Comparison of ENCODE assay signal across 15 cellular contexts in the genomic region with DNA sequence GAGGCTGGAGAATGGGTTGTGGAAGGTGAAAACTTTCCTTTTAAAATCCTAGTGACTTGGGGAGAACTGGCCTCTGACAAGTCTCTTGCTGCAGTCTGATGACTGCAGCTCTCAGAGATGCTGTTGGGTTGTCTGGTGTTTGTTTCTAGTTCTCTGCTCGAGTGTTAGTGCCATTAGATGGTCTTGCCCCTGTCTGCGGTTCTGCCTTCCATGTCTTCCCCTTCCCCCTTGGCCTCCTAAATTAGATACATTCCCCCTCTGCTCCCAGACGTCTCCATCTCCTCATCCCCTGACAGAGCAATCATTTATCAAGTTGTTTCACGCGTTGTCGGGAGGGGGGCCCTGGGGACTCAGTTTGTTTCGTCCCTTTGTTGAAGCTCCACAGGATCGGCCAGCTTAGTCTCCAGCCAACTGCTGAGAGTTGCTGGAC.
DNase-seq lines count a peak whose midpoint lies in the region; ATAC-seq, FAIRE-seq and TF ChIP-seq lines count a peak whose summit lies in the region.
"Had no signal": no experiment of that assay in that cellular context is flagged by ENCODE, and none has a peak within 500 bp of the region (broad histone marks: within the 10 kb centered on the region; RNA-seq: fewer than 3 reads in every experiment).

No MANE protein-coding gene starts in this region.

- H3K4me3 Mint-ChIP-seq in astrocyte (ENCODE audit: unreplicated experiment) = peak overlapping the region; percentile 73
- H3K4me3 Mint-ChIP-seq: activated CD4-positive, alpha-beta memory T cell treated with anti-CD3 and anti-CD28 coated beads, Interleukin-2, amount 10 ng/mL, durations not matched to agents 7 days and 5 days had no signal

- no peaks in the 10 kb centered on the region for H3K27me3 ChIP-seq in astrocyte (ENCODE audit: insufficient read depth, low read length)
- H3K27me3 ChIP-seq in psoas muscle (ENCODE audit: insufficient read depth in 3 of 3, low read length in 2 of 3) = no peaks in the 10 kb centered on the region
- no peaks in the 10 kb centered on the region for H3K27me3 ChIP-seq in left lung

- H3K4me1 ChIP-seq in HEK293 (ENCODE audit: control insufficient read depth, insufficient read depth, low read length) (peaks cover 24% of the 10 kb centered on the region), astrocyte (ENCODE audit: insufficient read depth, low read length) (no peaks in the 10 kb centered on the region), psoas muscle (peaks cover 87% of the 10 kb centered on the region), left lung (peaks cover 0 to 16% of the 10 kb centered on the region in 2 donors)

- CTCF ChIA-PET in HEK293 (lab: Yijun Ruan, JAX) = interaction anchor here (0.9 to 2.0 kb wide), 4 partner anchors 43 to 266 kb away, joined by 3 to 10 read pairs (median 4); no protein-coding TSS in a partner anchor

- H3K4me2 ChIP-seq in astrocyte (ENCODE audit: low read length) = no peak overlapping the region

- H3K36me3 Mint-ChIP-seq in astrocyte (ENCODE audit: low read depth, unreplicated experiment) = no peaks in the 10 kb centered on the region
- H3K36me3 Mint-ChIP-seq: CD14-positive monocyte had no signal

- intact Hi-C loops in psoas muscle (cut with DNase I) = loop anchor here (2.0 to 10.0 kb wide), 3 partner anchors 40 to 172 kb away; no protein-coding TSS in a partner anchor
- intact Hi-C loops in left lung (cut with DNase I) = no loop called here

- H3K9me3 ChIP-seq in HEK293 (ENCODE audit: control insufficient read depth, insufficient read depth, low read depth, low read length) = no peaks in the 10 kb centered on the region
- H3K9me3 ChIP-seq in astrocyte (ENCODE audit: insufficient read depth, low read depth, low read length) = no peaks in the 10 kb centered on the region
- no peaks in the 10 kb centered on the region for H3K9me3 ChIP-seq in iPS-18c (ENCODE audit: control insufficient read depth, insufficient read depth, low read length)
- H3K9me3 ChIP-seq in psoas muscle = no peaks in the 10 kb centered on the region
- H3K9me3 ChIP-seq in left lung = no peaks in the 10 kb centered on the region

- H3K9me3 Mint-ChIP-seq in astrocyte (ENCODE audit: unreplicated experiment) = no peaks in the 10 kb centered on the region
- H3K9me3 Mint-ChIP-seq: activated CD4-positive, alpha-beta memory T cell treated with anti-CD3 and anti-CD28 coated beads, Interleukin-2, amount 10 ng/mL, durations not matched to agents 7 days and 5 days; CD14-positive monocyte had no signal

- H3K36me3 ChIP-seq in HEK293 (ENCODE audit: control insufficient read depth in 2 of 2, insufficient read depth in 1 of 2, low read length in 2 of 2) (no peaks in the 10 kb centered on the region), astrocyte (ENCODE audit: insufficient read depth, low read length) (no peaks in the 10 kb centered on the region), psoas muscle (ENCODE audit: insufficient read depth in 1 of 2, low read depth in 1 of 2) (no peaks in the 10 kb centered on the region), left lung (no peaks in the 10 kb centered on the region)

- H3K4me3 ChIP-seq in HEK293 (ENCODE audit: low read depth, low read length) (no peak overlapping the region), astrocyte (ENCODE audit: insufficient read depth, low read depth, low read length) (no peak overlapping the region), iPS-18c (ENCODE audit: insufficient read depth, low read depth, low read length) (peak overlapping the region; percentile 25; the same call in 1 of the 2 replicates), psoas muscle (peak overlapping the region; percentile 39), left lung (no peak overlapping the region)
- H3K4me3 ChIP-seq: skin epidermis had no signal

- no peak for FAIRE-seq in astrocyte (lab: Jason Lieb, UNC)

- H3K4me1 Mint-ChIP-seq in astrocyte (ENCODE audit: low read depth, unreplicated experiment) = peaks cover 38% of the 10 kb centered on the region
- H3K4me1 Mint-ChIP-seq: activated CD4-positive, alpha-beta memory T cell treated with anti-CD3 and anti-CD28 coated beads, Interleukin-2, amount 10 ng/mL, durations not matched to agents 7 days and 5 days had no signal

- WGBS in psoas muscle, 3 donors = 11 to 12% (median 12%) methylated on average over 8 of the region's 8 CpGs

- peak overlapping the region; percentile 52; the same call in 1 of the 2 replicates for H3K27ac ChIP-seq in HEK293 (ENCODE audit: extremely low read depth, low read depth, low read length)
- H3K27ac ChIP-seq in astrocyte (ENCODE audit: low read depth, low read length) = no peak overlapping the region
- peak overlapping the region; percentile 82 for H3K27ac ChIP-seq in psoas muscle
- H3K27ac ChIP-seq in left lung = peak overlapping the region in 1 of 2 donors; percentile 58
- H3K27ac ChIP-seq: skin epidermis had no signal

- H3K27me3 Mint-ChIP-seq in astrocyte (ENCODE audit: low read depth, unreplicated experiment) = no peaks in the 10 kb centered on the region

- H3K79me2 ChIP-seq in astrocyte (ENCODE audit: insufficient read depth, low read length) = no peaks in the 10 kb centered on the region

- no peak overlapping the region for H3K9ac ChIP-seq in astrocyte (ENCODE audit: low read length)

- H3K27ac Mint-ChIP-seq in astrocyte (ENCODE audit: unreplicated experiment) = peak overlapping the region; percentile 90
- H3K27ac Mint-ChIP-seq: activated CD4-positive, alpha-beta memory T cell treated with anti-CD3 and anti-CD28 coated beads, Interleukin-2, amount 10 ng/mL, durations not matched to agents 7 days and 5 days had no signal

- no peaks in the 10 kb centered on the region for H4K20me1 ChIP-seq in astrocyte (ENCODE audit: insufficient read depth, low read length)

- TF ChIP-seq CTCF in HEK293 (tag by site-specific recombination; IDR thresholded peaks at IDR 0.05) (no peak), astrocyte (IDR thresholded peaks at IDR 0.05; ENCODE audit: insufficient read depth, low read depth, low read length) (no peak), psoas muscle (IDR thresholded peaks at IDR 0.05) (no peak), left lung (IDR thresholded peaks at IDR 0.05) (no peak)

- H2AFZ ChIP-seq in astrocyte (ENCODE audit: low read depth, low read length) = peak overlapping the region; percentile 62

- DNase-seq in astrocyte (ENCODE audit: low read depth) = no peak
- DNase-seq in psoas muscle = no peak
- no peak for DNase-seq in GF-D8 (lab: John Stamatoyannopoulos, UW)
- DNase-seq in AML-193 (lab: John Stamatoyannopoulos, UW) = no peak
- no peak for DNase-seq in NAMALWA (ENCODE audit: low spot score)
- DNase-seq in left lung = no peak
- DNase-seq: activated CD4-positive, alpha-beta memory T cell treated with anti-CD3 and anti-CD28 coated beads, Interleukin-2, amount 10 ng/mL, durations not matched to agents 7 days and 5 days; foreskin fibroblast; mammary epithelial cell; NCI-H1694; T-helper 1 cell had no signal

- peak; percentile 21 to 31 (median 27) for ATAC-seq in psoas muscle
- ATAC-seq in left lung = no peak

- POLR2A ChIA-PET in HEK293 (lab: Yijun Ruan, JAX) = interaction anchor here (0.7 kb wide), 1 partner anchor 67 kb away, joined by 3 read pairs; no protein-coding TSS in a partner anchor

TF ChIP-seq in HEK293, 187 proteins besides CTCF, POLR2A, EP300 and RAD21:
- peak; percentile 18; the same call in 1 of the 2 replicates for TF ChIP-seq ZBTB17 (tag by site-specific recombination; IDR thresholded peaks at IDR 0.05)
- TF ChIP-seq ZIC2 (tag by site-specific recombination; IDR thresholded peaks at IDR 0.05) = peak; percentile 48; the same call in 1 of the 2 replicates
- TF ChIP-seq PRDM1 (tag by site-specific recombination; IDR thresholded peaks at IDR 0.05) = 0 out of 2 replicates have a peak, but pooled peaks have one; percentile 50
- no peak for TF ChIP-seq ZNF18 (tag by site-specific recombination; IDR thresholded peaks at IDR 0.05)
- 0 out of 2 replicates have a peak, but pooled peaks have one; percentile 11 for TF ChIP-seq ZNF600 (tag by site-specific recombination; IDR thresholded peaks at IDR 0.05)
- peak; percentile 67; the same call in 1 of the 2 replicates for TF ChIP-seq TRIM28 (IDR thresholded peaks at IDR 0.05; ENCODE audit: borderline replicate concordance, low read length)
- TF ChIP-seq, protein P1, sequence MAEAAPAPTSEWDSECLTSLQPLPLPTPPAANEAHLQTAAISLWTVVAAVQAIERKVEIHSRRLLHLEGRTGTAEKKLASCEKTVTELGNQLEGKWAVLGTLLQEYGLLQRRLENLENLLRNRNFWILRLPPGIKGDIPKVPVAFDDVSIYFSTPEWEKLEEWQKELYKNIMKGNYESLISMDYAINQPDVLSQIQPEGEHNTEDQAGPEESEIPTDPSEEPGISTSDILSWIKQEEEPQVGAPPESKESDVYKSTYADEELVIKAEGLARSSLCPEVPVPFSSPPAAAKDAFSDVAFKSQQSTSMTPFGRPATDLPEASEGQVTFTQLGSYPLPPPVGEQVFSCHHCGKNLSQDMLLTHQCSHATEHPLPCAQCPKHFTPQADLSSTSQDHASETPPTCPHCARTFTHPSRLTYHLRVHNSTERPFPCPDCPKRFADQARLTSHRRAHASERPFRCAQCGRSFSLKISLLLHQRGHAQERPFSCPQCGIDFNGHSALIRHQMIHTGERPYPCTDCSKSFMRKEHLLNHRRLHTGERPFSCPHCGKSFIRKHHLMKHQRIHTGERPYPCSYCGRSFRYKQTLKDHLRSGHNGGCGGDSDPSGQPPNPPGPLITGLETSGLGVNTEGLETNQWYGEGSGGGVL (tag by site-specific recombination; IDR thresholded peaks at IDR 0.05) = 0 out of 2 replicates have a peak, but pooled peaks have one; percentile 25
- TF ChIP-seq YY1 (tag by site-specific recombination; IDR thresholded peaks at IDR 0.05) = no peak
- 0 out of 2 replicates have a peak, but pooled peaks have one; percentile 12 for TF ChIP-seq ZNF664 (tag by site-specific recombination; IDR thresholded peaks at IDR 0.05)

Comparison
In these comparisons a context has a peak if more than half of its experiments do, and no peak if none do; other contexts are left out.
1. H3K4me3 ChIP-seq: peak in iPS-18c (single experiment) and psoas muscle (single experiment); none in HEK293 (single experiment), astrocyte (single experiment) and left lung (0 of 2).
2. intact Hi-C loops: an anchor here in psoas muscle (2.0 to 10.0 kb wide); none called in left lung.